1 cellular context compared by ENCODE assay signal in genomic region chr7:69608878-69609277, GRCh38.
TF ChIP-seq lines count a peak whose summit lies in the region.

No MANE protein-coding gene starts in this region.

TF ChIP-seq in H1, 55 proteins besides CTCF, POLR2A, EP300 and RAD21 (continued from another document):
- TF ChIP-seq EZH2 (IDR thresholded peaks at IDR 0.05; ENCODE audit: low read depth, low read length, severe bottlenecking) (no peak), CREB1 (IDR thresholded peaks at IDR 0.05) (peak; percentile 50; the same call in 1 of the 2 replicates), USF2 (IDR thresholded peaks at IDR 0.05; ENCODE audit: low read length) (no peak), HDAC2 (IDR thresholded peaks at IDR 0.05; ENCODE audit: borderline replicate concordance in 1 of 2, low read depth in 2 of 2, low read length in 2 of 2) (peak in 1 of 2 experiments; percentile 45; a peak in 1 of 4 replicates), TEAD4 (IDR thresholded peaks at IDR 0.05; ENCODE audit: low read depth, low read length) (no peak), TAF1 (IDR thresholded peaks at IDR 0.05; ENCODE audit: low read depth, low read length) (no peak), TCF12 (IDR thresholded peaks at IDR 0.05; ENCODE audit: low read depth, low read length) (peak; percentile 98), NANOG (IDR thresholded peaks at IDR 0.05; ENCODE audit: insufficient read depth, low read depth, low read length, poor library complexity, severe bottlenecking) (peak; percentile 98), SIN3A (conservative IDR thresholded peaks at IDR 0.05 in 1 of 2, IDR thresholded peaks at IDR 0.05 in 1 of 2; ENCODE audit: low read depth in 1 of 2, low read length in 2 of 2) (no peak), ATF3 (IDR thresholded peaks at IDR 0.05; ENCODE audit: insufficient read depth, low read depth, low read length) (no peak), EGR1 (IDR thresholded peaks at IDR 0.05; ENCODE audit: borderline replicate concordance, low read depth, low read length) (0 out of 2 replicates have a peak, but pooled peaks have one; percentile 10), BRCA1 (IDR thresholded peaks at IDR 0.05; ENCODE audit: low read depth, low read length) (no peak), RXRA (IDR thresholded peaks at IDR 0.05; ENCODE audit: insufficient read depth, low read depth, low read length) (no peak), CBX5 (IDR thresholded peaks at IDR 0.05; ENCODE audit: low read depth, low read length) (no peak), SRF (IDR thresholded peaks at IDR 0.05; ENCODE audit: low read depth, low read length) (no peak), MAFK (IDR thresholded peaks at IDR 0.05; ENCODE audit: low read depth, low read length) (no peak), GTF2F1 (IDR thresholded peaks at IDR 0.05; ENCODE audit: borderline replicate concordance, low read depth, low read length) (no peak), ASH2L (IDR thresholded peaks at IDR 0.05; ENCODE audit: low read length) (no peak), CHD1 (IDR thresholded peaks at IDR 0.05; ENCODE audit: low read depth, low read length) (no peak), BCL11A (IDR thresholded peaks at IDR 0.05; ENCODE audit: low read depth in 2 of 2, low read length in 2 of 2) (peak in 1 of 2 experiments; percentile 72), ZNF274 (IDR thresholded peaks at IDR 0.05; ENCODE audit: borderline replicate concordance, extremely low read depth, low read length) (no peak), CTBP2 (IDR thresholded peaks at IDR 0.05; ENCODE audit: borderline replicate concordance, insufficient read depth, insufficient read length, low read length) (no peak), RNF2 (IDR thresholded peaks at IDR 0.05; ENCODE audit: borderline replicate concordance, low read depth, low read length, missing control alignments, poor library complexity, severe bottlenecking) (no peak), POU5F1 (IDR thresholded peaks at IDR 0.05; ENCODE audit: low read depth, low read length) (peak; percentile 46; the same call in 1 of the 2 replicates), SP1 (IDR thresholded peaks at IDR 0.05; ENCODE audit: low read depth, low read length) (peak; percentile 89)
